In the genomic region with DNA sequence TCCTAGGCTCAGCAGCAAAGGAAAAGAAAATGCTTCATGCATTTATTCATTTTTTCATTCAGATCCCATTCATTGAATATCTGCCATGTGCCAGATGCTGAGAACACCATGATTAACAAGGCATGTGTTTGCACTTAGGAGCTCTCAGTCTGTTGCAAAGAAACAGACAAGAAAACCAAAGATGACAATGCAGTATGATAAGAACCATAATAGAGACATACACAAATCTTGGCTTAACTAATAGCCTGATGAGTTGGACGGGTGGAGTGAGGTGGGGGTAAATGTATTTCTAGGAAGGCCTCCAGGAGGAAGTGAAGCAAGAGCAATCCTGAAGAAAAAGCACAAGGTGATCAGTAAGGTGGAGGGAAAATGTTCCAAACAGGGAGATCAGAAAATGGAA, we compare ENCODE assay signal across 21 cellular contexts.
DNase-seq lines count a peak whose midpoint lies in the region; ATAC-seq, FAIRE-seq and TF ChIP-seq lines count a peak whose summit lies in the region.
"Had no signal": no experiment of that assay in that cellular context is flagged by ENCODE, and none has a peak within 500 bp of the region (broad histone marks: within the 10 kb centered on the region; RNA-seq: fewer than 3 reads in every experiment).

No MANE protein-coding gene starts in this region.

- DNase-seq in H54 (ENCODE audit: insufficient read length, low spot score): no peak
- peak; percentile 9 for DNase-seq in SK-N-DZ (ENCODE audit: low spot score)
- DNase-seq in cardiac fibroblast (ENCODE audit: low read depth in 2 of 2): peak; percentile 5 to 14
- peak; percentile 2 for DNase-seq in iris pigment epithelial cell (ENCODE audit: low read depth)
- DNase-seq in immature natural killer cell: no peak
- no peak for DNase-seq in GM10266 (ENCODE audit: extremely low spot score)
- DNase-seq: CD4-positive, alpha-beta T cell; GOT3; NCI-H1092; NCI-H1417 treated with DMSO at 0.1 percent for 48 hours; NCI-H1694 treated with DMSO at 0.1 percent for 48 hours; NCI-H2081; NCI-H2171; NCI-H226; NCI-H510A; NCI-H69; SIG-M5 had no signal

- no peaks in the 10 kb centered on the region for H3K36me3 Mint-ChIP-seq in immature natural killer cell

- no peak for TF ChIP-seq POLR2A in H54 (IDR thresholded peaks at IDR 0.05; ENCODE audit: low read depth, low read length)

- H3K4me3 ChIP-seq in cardiac fibroblast (replicated peaks in 1 of 2; ENCODE audit: low read depth in 2 of 2, low read length in 2 of 2): no peak overlapping the region
- H3K4me3 ChIP-seq: BLaER1 treated with 17β-estradiol and CSF1 and Interleukin-3, amounts not matched to agents 10 nM and 100 nM had no signal

- no peaks in the 10 kb centered on the region for H3K4me1 Mint-ChIP-seq in immature natural killer cell

- peaks cover 0 to 22% (median 9%) of the 10 kb centered on the region in 6 donors for H3K9me3 Mint-ChIP-seq in immature natural killer cell
- H3K9me3 Mint-ChIP-seq: CD4-positive, alpha-beta T cell had no signal

- no peaks in the 10 kb centered on the region for H3K27me3 Mint-ChIP-seq in immature natural killer cell (ENCODE audit: low read depth in 3 of 3)
- H3K27me3 Mint-ChIP-seq: CD4-positive, alpha-beta T cell had no signal

- H3K4me3 Mint-ChIP-seq in immature natural killer cell: no peak overlapping the region
- H3K4me3 Mint-ChIP-seq: CD4-positive, alpha-beta T cell had no signal

- no peak overlapping the region for H3K27ac Mint-ChIP-seq in immature natural killer cell
- H3K27ac Mint-ChIP-seq: CD4-positive, alpha-beta T cell had no signal

- FAIRE-seq in H54 (lab: Jason Lieb, UNC): peak; percentile 36
- FAIRE-seq: D721Med, RCC 7860 had no signal

- ATAC-seq in GM18907 (IDR thresholded peaks at IDR 0.05; ENCODE audit: unreplicated experiment): no peak

- no peak for TF ChIP-seq CTCF in cardiac fibroblast (IDR thresholded peaks at IDR 0.05; ENCODE audit: low read depth, low read length)
- TF ChIP-seq CTCF in GM10266 (IDR thresholded peaks at IDR 0.05; ENCODE audit: control insufficient read depth, insufficient read depth, low read depth, missing control alignments): no peak

Comparison
In these comparisons a context has a peak if more than half of its experiments do, and no peak if none do; other contexts are left out.
1. DNase-seq: peak in SK-N-DZ (single experiment), cardiac fibroblast (2 of 2) and iris pigment epithelial cell (single experiment); none in H54 (single experiment), immature natural killer cell (0 of 3) and GM10266 (single experiment).